ENCODE assay signal across 8 cellular contexts in genomic region chr9:120711841-120712538, GRCh38. TPM values are rescaled to one million over a fixed set of nuclear protein-coding genes. Genes with fewer than 3 reads are reported as not detected.
DNase-seq lines count a peak whose midpoint lies in the region; ATAC-seq and TF ChIP-seq lines count a peak whose summit lies in the region.

No MANE protein-coding gene starts in this region.

- intact Hi-C loops in psoas muscle (cut with DNase I) (loop anchor here in 1 of 2 donors (10.0 kb wide), 1 partner anchor 87 kb away; no protein-coding TSS in a partner anchor), head of caudate nucleus (cut with DNase I) (loop anchor here (5.0 kb wide), 1 partner anchor 90 kb away; no protein-coding TSS in a partner anchor)

- no peaks in the 10 kb centered on the region for H3K27me3 Mint-ChIP-seq in T-cell

- DNase-seq in GM12865 (ENCODE audit: low read depth): peak; percentile 34
- peak in 1 of 34 experiments; percentile 5 for DNase-seq in T-cell
- no peak for DNase-seq in psoas muscle
- DNase-seq in H4 (ENCODE audit: low spot score): no peak
- DNase-seq in head of caudate nucleus: no peak
- no peak for DNase-seq in mesenteric fat pad (ENCODE audit: low spot score)

- ATAC-seq in T-cell (replicated peaks in 1 of 4): no peak
- ATAC-seq in psoas muscle: no peak
- ATAC-seq in GM19023 (IDR thresholded peaks at IDR 0.05; ENCODE audit: unreplicated experiment): no peak

- peak overlapping the region; percentile 66 for H3K4me3 ChIP-seq in GM12865 (ENCODE audit: low read depth, low read length)
- H3K4me3 ChIP-seq in esophagus (ENCODE audit: low read depth in 1 of 2, low read length in 2 of 2): peak overlapping the region in 1 of 2 donors; percentile 63
- H3K4me3 ChIP-seq in psoas muscle: peak overlapping the region; percentile 83

- H3K36me3 ChIP-seq in esophagus (ENCODE audit: control insufficient read depth in 2 of 2, insufficient read depth in 2 of 2, low read length in 1 of 2) (no peaks in the 10 kb centered on the region), psoas muscle (ENCODE audit: insufficient read depth in 1 of 2, low read depth in 1 of 2) (no peaks in the 10 kb centered on the region)

- H3K4me3 Mint-ChIP-seq in T-cell: peak overlapping the region; percentile 88 to 98 (median 92)

- peaks cover 41 to 54% (median 50%) of the 10 kb centered on the region in 3 donors for H3K4me1 Mint-ChIP-seq in T-cell

- H3K27ac ChIP-seq in esophagus (ENCODE audit: low read depth in 2 of 2, low read length in 1 of 2): peak overlapping the region; percentile 70 to 95
- H3K27ac ChIP-seq in psoas muscle: peak overlapping the region; percentile 75

- no peaks in the 10 kb centered on the region for H3K9me3 Mint-ChIP-seq in T-cell

- peaks cover 0 to 7% of the 10 kb centered on the region in 2 donors for H3K4me1 ChIP-seq in esophagus (ENCODE audit: control insufficient read depth in 2 of 2, insufficient read depth in 2 of 2, low read length in 1 of 2)
- H3K4me1 ChIP-seq in psoas muscle: peaks cover 23% of the 10 kb centered on the region

- POLR2A ChIA-PET in T-cell (lab: Charles Lee): no interaction called here

- H3K9me3 ChIP-seq in esophagus (ENCODE audit: control insufficient read depth in 2 of 2, insufficient read depth in 1 of 2, low read depth in 1 of 2, low read length in 1 of 2) (no peaks in the 10 kb centered on the region), psoas muscle (no peaks in the 10 kb centered on the region)

- CTCF ChIA-PET in T-cell (lab: Charles Lee): interaction anchor here in 1 of 2 donors (0.5 to 1.2 kb wide), 4 partner anchors 10 to 270 kb away, joined by 3 to 4 read pairs (median 4); no protein-coding TSS in a partner anchor

- TF ChIP-seq CTCF in GM12865 (IDR thresholded peaks at IDR 0.05; ENCODE audit: insufficient read depth, low read depth, low read length, missing control alignments) (no peak), psoas muscle (IDR thresholded peaks at IDR 0.05) (no peak)

- H3K36me3 Mint-ChIP-seq in T-cell: no peaks in the 10 kb centered on the region

- WGBS in esophagus, 2 donors: 37 to 38% methylated on average over 5 of the region's 5 CpGs
- WGBS in psoas muscle, 3 donors: 37 to 52% (median 40%) methylated on average over 5 of the region's 5 CpGs

- H3K27me3 ChIP-seq in esophagus (ENCODE audit: control insufficient read depth in 1 of 2, insufficient read depth in 2 of 2, low read length in 2 of 2) (no peaks in the 10 kb centered on the region), psoas muscle (ENCODE audit: insufficient read depth in 3 of 3, low read length in 2 of 3) (no peaks in the 10 kb centered on the region)

- H3K27ac Mint-ChIP-seq in T-cell: peak overlapping the region; percentile 92

RNA-seq across cellular contexts. Expression of gene MEGF9, which starts 2.3 kb away (rescaled TPM):
- total RNA-seq in T-cell (10 to 100 TPM; 10.4 to 15.5 (median 11.3) TPM), psoas muscle (10 to 100 TPM in 1 of 4 donors, 1 to 10 TPM in 3; 6.1 to 11.4 (median 8.1) TPM), mesenteric fat pad (24.5 TPM)
- polyA plus RNA-seq in esophagus (1 to 10 TPM; 7.3 to 8.0 TPM), psoas muscle (10 to 100 TPM in 1 of 3 donors, 1 to 10 TPM in 2; 2.0 to 12.7 (median 4.5) TPM)
- total RNA-seq in H4 (2014; rRNA removed; shearing (Covaris generic)): 9.0 and 10.1 TPM in 2 replicates
